1 cellular context compared by ENCODE assay signal in the genomic region with DNA sequence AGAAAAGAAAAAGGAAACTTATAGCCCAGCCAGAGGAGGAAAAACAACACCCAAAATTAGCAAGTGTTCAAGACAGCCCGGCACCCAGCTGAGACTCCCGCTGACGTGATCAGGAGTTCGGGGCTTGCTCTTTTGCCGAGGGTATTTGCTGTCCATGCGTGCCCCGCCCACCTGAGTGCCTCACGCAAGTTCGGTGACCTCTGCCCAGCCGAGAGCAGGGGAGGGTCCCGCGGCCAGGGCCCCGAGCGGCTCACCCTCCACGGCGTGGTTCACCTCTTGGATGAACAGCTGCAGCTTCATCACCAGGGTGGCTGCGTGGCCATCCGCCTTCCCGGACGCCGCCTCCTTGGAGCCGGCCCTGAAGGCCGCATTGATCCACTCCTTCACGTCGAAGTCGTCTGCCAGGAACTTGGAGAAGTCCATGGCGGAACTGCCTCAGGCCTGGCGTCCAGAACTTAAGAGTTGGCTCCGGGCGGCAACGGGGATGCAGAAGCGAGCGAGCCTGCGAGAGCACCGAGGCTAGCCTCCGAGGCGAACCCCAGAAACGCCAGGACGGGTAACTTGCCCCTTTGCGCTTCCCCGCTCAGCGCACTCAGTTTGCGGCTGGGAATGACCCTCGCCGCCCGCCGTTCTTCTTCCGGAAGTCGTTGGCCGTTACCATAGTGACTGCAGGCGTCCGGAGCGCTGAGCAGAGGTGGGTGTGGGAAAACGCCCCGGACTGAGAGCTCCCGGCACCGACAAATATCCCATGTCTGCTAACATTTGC.
TF ChIP-seq lines count a peak whose summit lies in the region.

A gene (minus strand): TSS at position 618 of the 766 bp plus-strand sequence. CDS start 195 bp downstream, at position 423.

TF ChIP-seq in WTC11, 78 proteins besides CTCF, POLR2A, EP300 and RAD21 (continued from another document):
- TF ChIP-seq, protein P1, sequence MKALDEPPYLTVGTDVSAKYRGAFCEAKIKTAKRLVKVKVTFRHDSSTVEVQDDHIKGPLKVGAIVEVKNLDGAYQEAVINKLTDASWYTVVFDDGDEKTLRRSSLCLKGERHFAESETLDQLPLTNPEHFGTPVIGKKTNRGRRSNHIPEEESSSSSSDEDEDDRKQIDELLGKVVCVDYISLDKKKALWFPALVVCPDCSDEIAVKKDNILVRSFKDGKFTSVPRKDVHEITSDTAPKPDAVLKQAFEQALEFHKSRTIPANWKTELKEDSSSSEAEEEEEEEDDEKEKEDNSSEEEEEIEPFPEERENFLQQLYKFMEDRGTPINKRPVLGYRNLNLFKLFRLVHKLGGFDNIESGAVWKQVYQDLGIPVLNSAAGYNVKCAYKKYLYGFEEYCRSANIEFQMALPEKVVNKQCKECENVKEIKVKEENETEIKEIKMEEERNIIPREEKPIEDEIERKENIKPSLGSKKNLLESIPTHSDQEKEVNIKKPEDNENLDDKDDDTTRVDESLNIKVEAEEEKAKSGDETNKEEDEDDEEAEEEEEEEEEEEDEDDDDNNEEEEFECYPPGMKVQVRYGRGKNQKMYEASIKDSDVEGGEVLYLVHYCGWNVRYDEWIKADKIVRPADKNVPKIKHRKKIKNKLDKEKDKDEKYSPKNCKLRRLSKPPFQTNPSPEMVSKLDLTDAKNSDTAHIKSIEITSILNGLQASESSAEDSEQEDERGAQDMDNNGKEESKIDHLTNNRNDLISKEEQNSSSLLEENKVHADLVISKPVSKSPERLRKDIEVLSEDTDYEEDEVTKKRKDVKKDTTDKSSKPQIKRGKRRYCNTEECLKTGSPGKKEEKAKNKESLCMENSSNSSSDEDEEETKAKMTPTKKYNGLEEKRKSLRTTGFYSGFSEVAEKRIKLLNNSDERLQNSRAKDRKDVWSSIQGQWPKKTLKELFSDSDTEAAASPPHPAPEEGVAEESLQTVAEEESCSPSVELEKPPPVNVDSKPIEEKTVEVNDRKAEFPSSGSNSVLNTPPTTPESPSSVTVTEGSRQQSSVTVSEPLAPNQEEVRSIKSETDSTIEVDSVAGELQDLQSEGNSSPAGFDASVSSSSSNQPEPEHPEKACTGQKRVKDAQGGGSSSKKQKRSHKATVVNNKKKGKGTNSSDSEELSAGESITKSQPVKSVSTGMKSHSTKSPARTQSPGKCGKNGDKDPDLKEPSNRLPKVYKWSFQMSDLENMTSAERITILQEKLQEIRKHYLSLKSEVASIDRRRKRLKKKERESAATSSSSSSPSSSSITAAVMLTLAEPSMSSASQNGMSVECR (CRISPR knock-in tag; IDR thresholded peaks at IDR 0.05; ENCODE audit: borderline replicate concordance) = peak; percentile 89; the same call in 1 of the 2 replicates
- TF ChIP-seq EMX1 (CRISPR knock-in tag; IDR thresholded peaks at IDR 0.05) = no peak
- peak; percentile 42; the same call in 1 of the 2 replicates for TF ChIP-seq SMAD3 (CRISPR knock-in tag; IDR thresholded peaks at IDR 0.05; ENCODE audit: borderline replicate concordance)
- TF ChIP-seq, protein P2, sequence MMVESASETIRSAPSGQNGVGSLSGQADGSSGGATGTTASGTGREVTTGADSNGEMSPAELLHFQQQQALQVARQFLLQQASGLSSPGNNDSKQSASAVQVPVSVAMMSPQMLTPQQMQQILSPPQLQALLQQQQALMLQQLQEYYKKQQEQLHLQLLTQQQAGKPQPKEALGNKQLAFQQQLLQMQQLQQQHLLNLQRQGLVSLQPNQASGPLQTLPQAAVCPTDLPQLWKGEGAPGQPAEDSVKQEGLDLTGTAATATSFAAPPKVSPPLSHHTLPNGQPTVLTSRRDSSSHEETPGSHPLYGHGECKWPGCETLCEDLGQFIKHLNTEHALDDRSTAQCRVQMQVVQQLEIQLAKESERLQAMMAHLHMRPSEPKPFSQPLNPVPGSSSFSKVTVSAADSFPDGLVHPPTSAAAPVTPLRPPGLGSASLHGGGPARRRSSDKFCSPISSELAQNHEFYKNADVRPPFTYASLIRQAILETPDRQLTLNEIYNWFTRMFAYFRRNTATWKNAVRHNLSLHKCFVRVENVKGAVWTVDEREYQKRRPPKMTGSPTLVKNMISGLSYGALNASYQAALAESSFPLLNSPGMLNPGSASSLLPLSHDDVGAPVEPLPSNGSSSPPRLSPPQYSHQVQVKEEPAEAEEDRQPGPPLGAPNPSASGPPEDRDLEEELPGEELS (CRISPR knock-in tag; IDR thresholded peaks at IDR 0.05) = peak; percentile 71; the same call in 1 of the 2 replicates
- TF ChIP-seq, protein P3, sequence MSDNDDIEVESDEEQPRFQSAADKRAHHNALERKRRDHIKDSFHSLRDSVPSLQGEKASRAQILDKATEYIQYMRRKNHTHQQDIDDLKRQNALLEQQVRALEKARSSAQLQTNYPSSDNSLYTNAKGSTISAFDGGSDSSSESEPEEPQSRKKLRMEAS (CRISPR knock-in tag; IDR thresholded peaks at IDR 0.05) = peak; percentile 56
- TF ChIP-seq MYBL2 (CRISPR knock-in tag; IDR thresholded peaks at IDR 0.05) = peak; percentile 80; the same call in 1 of the 2 replicates
- 0 out of 2 replicates have a peak, but pooled peaks have one; percentile 65 for TF ChIP-seq ZNF232 (CRISPR knock-in tag; IDR thresholded peaks at IDR 0.05)
- no peak for TF ChIP-seq TP53 (CRISPR knock-in tag; IDR thresholded peaks at IDR 0.05)
- TF ChIP-seq, protein P4, sequence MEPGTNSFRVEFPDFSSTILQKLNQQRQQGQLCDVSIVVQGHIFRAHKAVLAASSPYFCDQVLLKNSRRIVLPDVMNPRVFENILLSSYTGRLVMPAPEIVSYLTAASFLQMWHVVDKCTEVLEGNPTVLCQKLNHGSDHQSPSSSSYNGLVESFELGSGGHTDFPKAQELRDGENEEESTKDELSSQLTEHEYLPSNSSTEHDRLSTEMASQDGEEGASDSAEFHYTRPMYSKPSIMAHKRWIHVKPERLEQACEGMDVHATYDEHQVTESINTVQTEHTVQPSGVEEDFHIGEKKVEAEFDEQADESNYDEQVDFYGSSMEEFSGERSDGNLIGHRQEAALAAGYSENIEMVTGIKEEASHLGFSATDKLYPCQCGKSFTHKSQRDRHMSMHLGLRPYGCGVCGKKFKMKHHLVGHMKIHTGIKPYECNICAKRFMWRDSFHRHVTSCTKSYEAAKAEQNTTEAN (CRISPR knock-in tag; IDR thresholded peaks at IDR 0.05) = peak; percentile 63; the same call in 1 of the 2 replicates
- TF ChIP-seq, protein P5, sequence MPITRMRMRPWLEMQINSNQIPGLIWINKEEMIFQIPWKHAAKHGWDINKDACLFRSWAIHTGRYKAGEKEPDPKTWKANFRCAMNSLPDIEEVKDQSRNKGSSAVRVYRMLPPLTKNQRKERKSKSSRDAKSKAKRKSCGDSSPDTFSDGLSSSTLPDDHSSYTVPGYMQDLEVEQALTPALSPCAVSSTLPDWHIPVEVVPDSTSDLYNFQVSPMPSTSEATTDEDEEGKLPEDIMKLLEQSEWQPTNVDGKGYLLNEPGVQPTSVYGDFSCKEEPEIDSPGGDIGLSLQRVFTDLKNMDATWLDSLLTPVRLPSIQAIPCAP (CRISPR knock-in tag; IDR thresholded peaks at IDR 0.05) = 0 out of 2 replicates have a peak, but pooled peaks have one; percentile 67
- TF ChIP-seq FOXJ3 (CRISPR knock-in tag; IDR thresholded peaks at IDR 0.05; ENCODE audit: borderline replicate concordance) = no peak
- TF ChIP-seq, protein P6, sequence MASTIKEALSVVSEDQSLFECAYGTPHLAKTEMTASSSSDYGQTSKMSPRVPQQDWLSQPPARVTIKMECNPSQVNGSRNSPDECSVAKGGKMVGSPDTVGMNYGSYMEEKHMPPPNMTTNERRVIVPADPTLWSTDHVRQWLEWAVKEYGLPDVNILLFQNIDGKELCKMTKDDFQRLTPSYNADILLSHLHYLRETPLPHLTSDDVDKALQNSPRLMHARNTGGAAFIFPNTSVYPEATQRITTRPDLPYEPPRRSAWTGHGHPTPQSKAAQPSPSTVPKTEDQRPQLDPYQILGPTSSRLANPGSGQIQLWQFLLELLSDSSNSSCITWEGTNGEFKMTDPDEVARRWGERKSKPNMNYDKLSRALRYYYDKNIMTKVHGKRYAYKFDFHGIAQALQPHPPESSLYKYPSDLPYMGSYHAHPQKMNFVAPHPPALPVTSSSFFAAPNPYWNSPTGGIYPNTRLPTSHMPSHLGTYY (CRISPR knock-in tag; IDR thresholded peaks at IDR 0.05) = no peak
- peak; percentile 56 for TF ChIP-seq FOXK1 (CRISPR knock-in tag; IDR thresholded peaks at IDR 0.05)
